In the genomic region with DNA sequence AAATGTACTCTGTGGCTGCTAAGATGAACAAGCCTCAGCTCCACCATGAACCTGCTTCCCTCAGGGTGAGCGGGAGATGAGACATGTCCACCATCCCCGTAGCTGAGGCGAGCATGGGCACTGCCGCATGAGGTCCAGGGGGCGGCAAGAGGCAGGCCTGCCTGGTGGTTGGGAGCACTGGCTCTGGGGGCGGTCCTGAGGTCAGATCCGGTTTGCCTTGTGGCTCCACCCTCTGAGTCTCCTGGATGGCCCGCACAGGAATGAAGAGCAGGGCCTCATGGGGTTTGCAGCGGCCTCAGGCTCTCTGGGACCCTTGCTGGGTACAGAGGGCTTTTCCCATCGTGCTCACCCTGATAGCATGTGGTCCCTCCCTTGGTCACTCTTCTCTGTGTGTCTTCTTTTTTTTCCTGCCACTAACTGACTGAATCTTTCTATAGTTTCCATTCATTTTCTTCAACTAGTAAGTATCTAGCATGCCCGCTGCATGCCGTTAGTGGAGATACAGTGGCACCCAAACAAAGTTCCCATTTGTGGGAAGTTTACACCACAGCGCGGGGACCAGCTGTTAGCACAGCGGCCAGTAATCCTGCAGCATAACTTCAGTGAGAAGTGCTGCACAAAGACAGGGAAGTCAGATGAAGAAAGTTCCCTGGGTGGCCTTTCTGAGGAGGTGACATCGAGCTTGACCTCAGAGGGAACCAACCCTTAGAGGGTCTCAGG, we compare ENCODE assay signal across 12 cellular contexts. TPM values are rescaled to one million over a fixed set of nuclear protein-coding genes. Genes with fewer than 3 reads are reported as not detected.
A peak's percentile ranks its signal among the peaks of the same experiment; 100 is the strongest.
DNase-seq lines count a peak whose midpoint lies in the region; ATAC-seq and TF ChIP-seq lines count a peak whose summit lies in the region.
"Had no signal": no experiment of that assay in that cellular context is flagged by ENCODE, and none has a peak within 500 bp of the region (broad histone marks: within the 10 kb centered on the region; RNA-seq: fewer than 3 reads in every experiment).

No MANE protein-coding gene starts in this region.

- H3K27me3 Mint-ChIP-seq in activated CD8-positive, alpha-beta T cell treated with anti-CD3 and anti-CD28 coated beads, Interleukin-2, amount 10 ng/mL, durations not matched to agents 7 days and 5 days (ENCODE audit: low read depth): no peaks in the 10 kb centered on the region
- no peaks in the 10 kb centered on the region for H3K27me3 Mint-ChIP-seq in activated CD8-positive, alpha-beta T cell treated with anti-CD3 and anti-CD28 coated beads for 36 hours

- H2BK15ac ChIP-seq in mesendoderm (replicated peaks; ENCODE audit: low read depth): no peak overlapping the region

- POLR2A ChIA-PET in activated CD8-positive, alpha-beta T cell treated with anti-CD3 and anti-CD28 coated beads, Interleukin-2, amount 10 ng/mL, durations not matched to agents 7 days and 5 days (lab: Charles Lee): no interaction called here
- POLR2A ChIA-PET in activated CD8-positive, alpha-beta T cell treated with anti-CD3 and anti-CD28 coated beads for 36 hours (lab: Charles Lee): interaction anchor here (0.7 kb wide), 1 partner anchor 68 kb away, joined by 3 read pairs; no protein-coding TSS in a partner anchor
- POLR2A ChIA-PET in HEK293T (lab: Yijun Ruan, JAX): no interaction called here

- no peak overlapping the region for H2BK120ac ChIP-seq in mesendoderm (ENCODE audit: low read depth, low read length)

- H3K36me3 Mint-ChIP-seq in activated CD8-positive, alpha-beta T cell treated with anti-CD3 and anti-CD28 coated beads, Interleukin-2, amount 10 ng/mL, durations not matched to agents 7 days and 5 days (ENCODE audit: low read depth): peaks cover 49% of the 10 kb centered on the region
- peaks cover 16% of the 10 kb centered on the region for H3K36me3 Mint-ChIP-seq in activated CD8-positive, alpha-beta T cell treated with anti-CD3 and anti-CD28 coated beads for 36 hours (ENCODE audit: low read depth)

- CTCF ChIA-PET in activated CD8-positive, alpha-beta T cell treated with anti-CD3 and anti-CD28 coated beads, Interleukin-2, amount 10 ng/mL, durations not matched to agents 7 days and 5 days (lab: Charles Lee): no interaction called here
- CTCF ChIA-PET in activated CD8-positive, alpha-beta T cell treated with anti-CD3 and anti-CD28 coated beads for 36 hours (lab: Charles Lee): no interaction called here
- CTCF ChIA-PET in HEK293T (lab: Yijun Ruan, JAX): interaction anchor here (0.6 kb wide), 1 partner anchor 36 kb away, joined by 4 read pairs; no protein-coding TSS in a partner anchor

- H3K27me3 ChIP-seq in colonic mucosa (no peaks in the 10 kb centered on the region), mesendoderm (ENCODE audit: insufficient read depth, low read length, poor library complexity) (no peaks in the 10 kb centered on the region), tibial artery (no peaks in the 10 kb centered on the region), foreskin keratinocyte (no peaks in the 10 kb centered on the region)
- H3K27me3 ChIP-seq: ovary had no signal

- peak overlapping the region in 1 of 2 donors; percentile 6 for H3K9ac ChIP-seq in colonic mucosa (ENCODE audit: low read depth in 2 of 2, low read length in 2 of 2)
- H3K9ac ChIP-seq in mesendoderm (ENCODE audit: low read length): no peak overlapping the region

- H3K27ac ChIP-seq in colonic mucosa: peak overlapping the region; percentile 28
- no peak overlapping the region for H3K27ac ChIP-seq in mesendoderm (ENCODE audit: low read depth, low read length)
- peak overlapping the region; percentile 91 to 94 for H3K27ac ChIP-seq in tibial artery
- H3K27ac ChIP-seq in foreskin keratinocyte: no peak overlapping the region
- H3K27ac ChIP-seq: ovary had no signal

- intact Hi-C loops in activated CD8-positive, alpha-beta T cell treated with anti-CD3 and anti-CD28 coated beads for 36 hours (cut with micrococcal nuclease): no loop called here
- intact Hi-C loops in colonic mucosa (cut with DNase I): no loop called here
- intact Hi-C loops in tibial artery (cut with DNase I; ENCODE audit: low total_unique reads): no loop called here

- TF ChIP-seq CTCF in activated CD8-positive, alpha-beta T cell treated with anti-CD3 and anti-CD28 coated beads for 36 hours (IDR thresholded peaks at IDR 0.05): no peak
- TF ChIP-seq CTCF in colonic mucosa (IDR thresholded peaks at IDR 0.05) (no peak), tibial artery (IDR thresholded peaks at IDR 0.05) (no peak), foreskin keratinocyte (conservative IDR thresholded peaks at IDR 0.05) (no peak)

- H2BK5ac ChIP-seq in mesendoderm (ENCODE audit: low read length): no peak overlapping the region

- H3K4me2 ChIP-seq in mesendoderm (ENCODE audit: low read length): no peak overlapping the region

- H2AK5ac ChIP-seq in mesendoderm (ENCODE audit: low read length): no peak overlapping the region

- no peak for DNase-seq in activated CD8-positive, alpha-beta T cell treated with anti-CD3 and anti-CD28 coated beads, Interleukin-2, amount 10 ng/mL, durations not matched to agents 7 days and 5 days
- DNase-seq in activated CD8-positive, alpha-beta T cell treated with anti-CD3 and anti-CD28 coated beads for 36 hours: no peak
- DNase-seq in colonic mucosa: no peak
- DNase-seq in mesendoderm: peak; percentile 55
- no peak for DNase-seq in tibial artery
- no peak for DNase-seq in HEK293T (ENCODE audit: extremely low spot score)
- no peak for DNase-seq in DMS 273 treated with DMSO at 0.1 percent for 48 hours (lab: John Stamatoyannopoulos, UW)
- DNase-seq in foreskin keratinocyte: no peak
- DNase-seq: ACHN, NCI-H1436 had no signal

- no peak for ATAC-seq in activated CD8-positive, alpha-beta T cell treated with anti-CD3 and anti-CD28 coated beads, Interleukin-2, amount 10 ng/mL, durations not matched to agents 7 days and 5 days
- no peak for ATAC-seq in activated CD8-positive, alpha-beta T cell treated with anti-CD3 and anti-CD28 coated beads for 36 hours
- no peak for ATAC-seq in foreskin keratinocyte

- no peak overlapping the region for H3K4me3 Mint-ChIP-seq in activated CD8-positive, alpha-beta T cell treated with anti-CD3 and anti-CD28 coated beads, Interleukin-2, amount 10 ng/mL, durations not matched to agents 7 days and 5 days
- H3K4me3 Mint-ChIP-seq in activated CD8-positive, alpha-beta T cell treated with anti-CD3 and anti-CD28 coated beads for 36 hours: no peak overlapping the region

- no peaks in the 10 kb centered on the region for H3K9me3 Mint-ChIP-seq in activated CD8-positive, alpha-beta T cell treated with anti-CD3 and anti-CD28 coated beads, Interleukin-2, amount 10 ng/mL, durations not matched to agents 7 days and 5 days (ENCODE audit: insufficient read depth)
- no peaks in the 10 kb centered on the region for H3K9me3 Mint-ChIP-seq in activated CD8-positive, alpha-beta T cell treated with anti-CD3 and anti-CD28 coated beads for 36 hours

- no peak overlapping the region for H3K23ac ChIP-seq in mesendoderm (ENCODE audit: low read length)

- no peak overlapping the region for H4K8ac ChIP-seq in mesendoderm (ENCODE audit: low read depth, low read length)

- H3K4me3 ChIP-seq in colonic mucosa (no peak overlapping the region), mesendoderm (ENCODE audit: low read length) (no peak overlapping the region), tibial artery (no peak overlapping the region)
- H3K4me3 ChIP-seq: ovary had no signal

- WGBS in mesendoderm (ENCODE audit: extremely low coverage, insufficient coverage, low lambda C conversion rate): no CpG with 5 or more reads among the region's 16 CpGs

- H3K4me1 ChIP-seq in colonic mucosa (no peaks in the 10 kb centered on the region), mesendoderm (ENCODE audit: control insufficient read depth, low read depth, low read length) (no peaks in the 10 kb centered on the region), tibial artery (peaks cover 0 to 100% (median 90%) of the 10 kb centered on the region in 4 donors), foreskin keratinocyte (no peaks in the 10 kb centered on the region)

- no peak overlapping the region for H3K56ac ChIP-seq in mesendoderm (ENCODE audit: low read length)

- no peaks in the 10 kb centered on the region for H3K79me2 ChIP-seq in mesendoderm (ENCODE audit: control insufficient read depth, insufficient read depth, low read length)

- H3K36me3 ChIP-seq in colonic mucosa (peaks cover 54% of the 10 kb centered on the region), mesendoderm (ENCODE audit: control insufficient read depth, insufficient read depth, low read length) (peaks cover 36% of the 10 kb centered on the region), tibial artery (peaks cover 85 to 99% (median 96%) of the 10 kb centered on the region in 3 donors)
- H3K36me3 ChIP-seq: ovary had no signal

- H3K18ac ChIP-seq in mesendoderm (ENCODE audit: low read length): no peak overlapping the region

- H3K4me1 Mint-ChIP-seq in activated CD8-positive, alpha-beta T cell treated with anti-CD3 and anti-CD28 coated beads, Interleukin-2, amount 10 ng/mL, durations not matched to agents 7 days and 5 days (ENCODE audit: low read depth): no peaks in the 10 kb centered on the region
- H3K4me1 Mint-ChIP-seq in activated CD8-positive, alpha-beta T cell treated with anti-CD3 and anti-CD28 coated beads for 36 hours (ENCODE audit: low read depth): no peaks in the 10 kb centered on the region

- no peak overlapping the region for H3K4ac ChIP-seq in mesendoderm (ENCODE audit: low read depth, low read length)

- H3K9me3 ChIP-seq in colonic mucosa (no peaks in the 10 kb centered on the region), tibial artery (no peaks in the 10 kb centered on the region)
- H3K9me3 ChIP-seq: ovary had no signal

- H4K5ac ChIP-seq in mesendoderm (ENCODE audit: low read length): no peak overlapping the region

- peak overlapping the region; percentile 34 for H3K27ac Mint-ChIP-seq in activated CD8-positive, alpha-beta T cell treated with anti-CD3 and anti-CD28 coated beads, Interleukin-2, amount 10 ng/mL, durations not matched to agents 7 days and 5 days
- H3K27ac Mint-ChIP-seq in activated CD8-positive, alpha-beta T cell treated with anti-CD3 and anti-CD28 coated beads for 36 hours: no peak overlapping the region

- peaks cover 4% of the 10 kb centered on the region for H3K79me1 ChIP-seq in mesendoderm (ENCODE audit: low read length)

RNA-seq across cellular contexts. Expression of a gene that starts 37.3 kb away (rescaled TPM):
- 10 to 100 TPM; 12.2 to 16.2 TPM for total RNA-seq in activated CD8-positive, alpha-beta T cell treated with anti-CD3 and anti-CD28 coated beads, Interleukin-2, amount 10 ng/mL, durations not matched to agents 7 days and 5 days
- 10 to 100 TPM; 19.6 to 22.7 TPM for total RNA-seq in activated CD8-positive, alpha-beta T cell treated with anti-CD3 and anti-CD28 coated beads for 36 hours
- total RNA-seq in colonic mucosa: 1 to 10 TPM; 5.2 to 5.7 TPM
- polyA plus RNA-seq in mesendoderm (2013, experiment 1 of 2): 6.6 TPM
- 6.5 TPM for polyA plus RNA-seq in mesendoderm (2013, experiment 2 of 2)
- total RNA-seq in foreskin keratinocyte: 0.78 and 1.4 TPM in 2 replicates
- 1.6 and 2.5 TPM in 2 replicates for polyA plus RNA-seq in foreskin keratinocyte
- total RNA-seq: dermis microvascular lymphatic vessel endothelial cell had no signal

RNA-seq across cellular contexts. Expression of a gene that starts 59.5 kb away (rescaled TPM):
- total RNA-seq in activated CD8-positive, alpha-beta T cell treated with anti-CD3 and anti-CD28 coated beads, Interleukin-2, amount 10 ng/mL, durations not matched to agents 7 days and 5 days: 100 to 1,000 TPM; 357 to 373 TPM
- 100 to 1,000 TPM; 183 to 189 TPM for total RNA-seq in activated CD8-positive, alpha-beta T cell treated with anti-CD3 and anti-CD28 coated beads for 36 hours
- 1,000 to 10,000 TPM; 1,019 to 1,060 TPM for total RNA-seq in colonic mucosa
- polyA plus RNA-seq in mesendoderm (2013, experiment 1 of 2): 294 TPM
- polyA plus RNA-seq in mesendoderm (2013, experiment 2 of 2): 302 TPM
- 499 and 534 TPM in 2 replicates for total RNA-seq in foreskin keratinocyte
- 532 and 546 TPM in 2 replicates for polyA plus RNA-seq in foreskin keratinocyte

Comparison
In these comparisons a context has a peak if more than half of its experiments do, and no peak if none do; other contexts are left out.
1. H3K27ac ChIP-seq: peak in colonic mucosa (single experiment) and tibial artery (2 of 2); none in mesendoderm (single experiment) and foreskin keratinocyte (single experiment).